1 cellular context compared by ENCODE assay signal in the genomic region with DNA sequence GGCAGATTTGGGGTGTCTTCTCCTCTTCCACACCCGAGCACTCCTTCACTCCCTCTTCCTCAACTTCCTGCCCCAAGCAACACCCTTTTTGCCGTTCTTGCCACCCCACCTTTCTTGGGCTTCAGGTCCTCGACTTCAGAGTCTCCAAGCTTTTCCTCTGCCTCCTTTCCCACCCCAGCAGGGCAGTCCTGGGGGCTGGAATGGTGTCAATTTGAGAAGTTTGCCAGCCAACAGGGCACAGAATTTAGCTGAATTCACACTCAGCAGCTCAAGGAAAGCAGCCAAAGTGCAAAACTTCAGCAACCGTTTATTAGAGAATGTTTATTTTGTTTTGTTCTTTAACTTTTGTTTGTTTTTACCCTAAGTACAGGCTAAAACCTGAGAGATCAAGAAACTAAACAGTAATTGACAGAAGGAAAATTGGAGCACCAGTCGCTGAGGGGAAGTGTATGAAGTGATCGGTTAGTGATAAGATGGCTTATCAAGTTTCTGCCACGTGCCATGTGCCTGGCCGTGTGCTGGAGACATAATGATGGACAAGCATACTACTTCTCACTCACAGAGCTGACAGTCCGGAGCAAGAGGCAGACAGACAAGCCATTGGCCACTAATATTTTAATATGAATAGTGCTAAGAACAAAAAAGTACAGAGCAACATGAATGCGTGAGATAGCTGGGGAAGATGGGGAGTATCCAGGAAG.
A peak's percentile ranks its signal among the peaks of the same experiment; 100 is the strongest.
TF ChIP-seq lines count a peak whose summit lies in the region.

No MANE protein-coding gene starts in this region.

TF ChIP-seq in K562, 482 proteins besides CTCF, POLR2A, EP300 and RAD21 (continued from another document):
- TF ChIP-seq ZBTB33 (CRISPR knock-in tag; IDR thresholded peaks at IDR 0.05): no peak
- peak; percentile 40; the same call in 1 of the 2 replicates for TF ChIP-seq SPI1 (IDR thresholded peaks at IDR 0.05; ENCODE audit: borderline replicate concordance, low read depth, low read length)
- no peak for TF ChIP-seq PBX2 (CRISPR knock-in tag; IDR thresholded peaks at IDR 0.05; ENCODE audit: low read depth)
- TF ChIP-seq PBX2 (tag; conservative IDR thresholded peaks at IDR 0.05; ENCODE audit: low read depth): 0 out of 2 replicates have a peak, but pooled peaks have one; percentile 18
- TF ChIP-seq MCM7 (IDR thresholded peaks at IDR 0.05): no peak
- peak; percentile 89 for TF ChIP-seq BHLHE40 (IDR thresholded peaks at IDR 0.05; ENCODE audit: low read length)
